Comparison of ENCODE assay signal across 10 cellular contexts in genomic region chr13:46010148-46010547, GRCh38. TPM values are rescaled to one million over a fixed set of nuclear protein-coding genes. Genes with fewer than 3 reads are reported as not detected.
DNase-seq lines count a peak whose midpoint lies in the region; ATAC-seq and TF ChIP-seq lines count a peak whose summit lies in the region.
"Had no signal": no experiment of that assay in that cellular context is flagged by ENCODE, and none has a peak within 500 bp of the region (broad histone marks: within the 10 kb centered on the region; RNA-seq: fewer than 3 reads in every experiment).

No MANE protein-coding gene starts in this region.

- no peaks in the 10 kb centered on the region for H3K9me3 ChIP-seq in mammary epithelial cell (replicated peaks; ENCODE audit: insufficient read depth, low read length)

- no peaks in the 10 kb centered on the region for H3K27me3 Mint-ChIP-seq in CD14-positive monocyte (ENCODE audit: low read depth in 3 of 3)
- H3K27me3 Mint-ChIP-seq: activated CD4-positive, alpha-beta T cell treated with anti-CD3 and anti-CD28 coated beads, Interleukin-2, amount 10 ng/mL, durations not matched to agents 24 days and 14 days had no signal

- H3K79me2 ChIP-seq in mammary epithelial cell (ENCODE audit: insufficient read depth, low read length), result no peaks in the 10 kb centered on the region
- H3K79me2 ChIP-seq in mesendoderm (ENCODE audit: control insufficient read depth, insufficient read depth, low read length), result no peaks in the 10 kb centered on the region

- H3K4me3 ChIP-seq in mammary epithelial cell (replicated peaks in 1 of 3; ENCODE audit: insufficient read depth in 1 of 3, low read depth in 2 of 3, low read length in 3 of 3), result no peak overlapping the region
- H3K4me3 ChIP-seq in mesendoderm (ENCODE audit: low read length), result no peak overlapping the region

- H3K36me3 ChIP-seq in mammary epithelial cell (ENCODE audit: insufficient read depth, low read length) (peaks cover 21% of the 10 kb centered on the region), mesendoderm (ENCODE audit: control insufficient read depth, insufficient read depth, low read length) (no peaks in the 10 kb centered on the region)

- H3K18ac ChIP-seq in mesendoderm (ENCODE audit: low read length), result no peak overlapping the region

- no peaks in the 10 kb centered on the region for H3K27me3 ChIP-seq in mammary epithelial cell (ENCODE audit: insufficient read depth, low read length)
- H3K27me3 ChIP-seq in mesendoderm (ENCODE audit: insufficient read depth, low read length, poor library complexity), result no peaks in the 10 kb centered on the region

- H2AFZ ChIP-seq in mammary epithelial cell (ENCODE audit: low read depth, low read length), result no peak overlapping the region

- no peak overlapping the region for H3K23ac ChIP-seq in mesendoderm (ENCODE audit: low read length)

- peaks cover 51 to 72% of the 10 kb centered on the region in 2 donors for H3K36me3 Mint-ChIP-seq in CD14-positive monocyte

- no peak overlapping the region for H3K27ac ChIP-seq in mammary epithelial cell (ENCODE audit: insufficient read depth, low read depth, low read length)
- H3K27ac ChIP-seq in mesendoderm (ENCODE audit: low read depth, low read length), result no peak overlapping the region

- no peak overlapping the region for H3K27ac Mint-ChIP-seq in CD14-positive monocyte
- H3K27ac Mint-ChIP-seq: activated CD4-positive, alpha-beta T cell treated with anti-CD3 and anti-CD28 coated beads, Interleukin-2, amount 10 ng/mL, durations not matched to agents 24 days and 14 days had no signal

- no peak overlapping the region for H3K4me2 ChIP-seq in mammary epithelial cell (ENCODE audit: insufficient read depth, low read depth, low read length)
- H3K4me2 ChIP-seq in mesendoderm (ENCODE audit: low read length), result no peak overlapping the region

- no peaks in the 10 kb centered on the region for H3K9me3 Mint-ChIP-seq in CD14-positive monocyte
- H3K9me3 Mint-ChIP-seq: activated CD4-positive, alpha-beta T cell treated with anti-CD3 and anti-CD28 coated beads, Interleukin-2, amount 10 ng/mL, durations not matched to agents 24 days and 14 days had no signal

- H4K20me1 ChIP-seq in mammary epithelial cell (ENCODE audit: insufficient read depth, low read length), result no peaks in the 10 kb centered on the region

- no peak overlapping the region for H2BK120ac ChIP-seq in mesendoderm (ENCODE audit: low read depth, low read length)

- no peak overlapping the region for H3K56ac ChIP-seq in mesendoderm (ENCODE audit: low read length)

- TF ChIP-seq CTCF in CD14-positive monocyte (IDR thresholded peaks at IDR 0.05) (peak; percentile 22), mammary epithelial cell (conservative IDR thresholded peaks at IDR 0.05 in 1 of 2, IDR thresholded peaks at IDR 0.05 in 1 of 2; ENCODE audit: extremely low read depth in 1 of 2, insufficient read depth in 1 of 2, low read depth in 1 of 2, low read length in 2 of 2) (peak; percentile 18 to 47)

- intact Hi-C loops in CD14-positive monocyte (cut with micrococcal nuclease) (no loop called here), mammary epithelial cell (cut with micrococcal nuclease) (loop anchor here (10.0 kb wide), 2 partner anchors 115 to 385 kb away; no protein-coding TSS in a partner anchor)

- dilution Hi-C loops in mammary epithelial cell (cut with HindIII; ENCODE audit: low sequenced_read_pairs), result no loop called here

- no peak overlapping the region for H4K8ac ChIP-seq in mesendoderm (ENCODE audit: low read depth, low read length)

- no peak overlapping the region for H2AK5ac ChIP-seq in mesendoderm (ENCODE audit: low read length)

- WGBS in mammary epithelial cell (ENCODE audit: low coverage, missing lambda C conversion rate), result 78% methylated on average over 6 of the region's 6 CpGs
- WGBS in mesendoderm (ENCODE audit: extremely low coverage, insufficient coverage, low lambda C conversion rate), result no CpG with 5 or more reads among the region's 6 CpGs

- no peak overlapping the region for H2BK15ac ChIP-seq in mesendoderm (replicated peaks; ENCODE audit: low read depth)

- in situ Hi-C loops in mammary epithelial cell (cut with MboI; ENCODE audit: low sequenced_read_pairs in 2 of 2), result no loop called here

- DNase-seq in CD14-positive monocyte (ENCODE audit: low spot score) (no peak), Kasumi-1 (lab: John Stamatoyannopoulos, UW) (peak; percentile 48 to 59), mammary epithelial cell (no peak), mesendoderm (peak; percentile 51), NCI-H187 treated with DMSO at 0.1 percent for 48 hours (lab: John Stamatoyannopoulos, UW) (no peak)
- no peak for DNase-seq in activated naive CD4-positive, alpha-beta T cell treated with Interleukin-2 at 50 U/mL for 16 hours
- DNase-seq: activated CD4-positive, alpha-beta T cell treated with anti-CD3 and anti-CD28 coated beads, Interleukin-2, amount 10 ng/mL, durations not matched to agents 24 days and 14 days; NCI-H69 had no signal

- CTCF ChIA-PET in mammary epithelial cell (lab: Charles Lee; ENCODE audit: low non-redundant PET), result interaction anchor here (0.6 to 0.9 kb wide), 2 partner anchors 279 to 307 kb away, joined by 3 read pairs; no protein-coding TSS in a partner anchor

- H2BK5ac ChIP-seq in mesendoderm (ENCODE audit: low read length), result no peak overlapping the region

- BruUV-seq in mammary epithelial cell (replicated peaks; lab: Mats Ljungman, UMichigan), result no TSS peak

- H3K79me1 ChIP-seq in mesendoderm (ENCODE audit: low read length), result no peaks in the 10 kb centered on the region

- H3K9ac ChIP-seq in mammary epithelial cell (ENCODE audit: insufficient read depth, low read length) (no peak overlapping the region), mesendoderm (ENCODE audit: low read length) (no peak overlapping the region)

- no peak overlapping the region for H3K4ac ChIP-seq in mesendoderm (ENCODE audit: low read depth, low read length)

- no peak overlapping the region for H3K4me3 Mint-ChIP-seq in CD14-positive monocyte
- H3K4me3 Mint-ChIP-seq: activated CD4-positive, alpha-beta T cell treated with anti-CD3 and anti-CD28 coated beads, Interleukin-2, amount 10 ng/mL, durations not matched to agents 24 days and 14 days had no signal

- no peak overlapping the region for H4K5ac ChIP-seq in mesendoderm (ENCODE audit: low read length)

- H3K4me1 Mint-ChIP-seq in CD14-positive monocyte, result peaks cover 11% of the 10 kb centered on the region

- H3K4me1 ChIP-seq in mammary epithelial cell (ENCODE audit: insufficient read depth, low read length) (peaks cover 4% of the 10 kb centered on the region), mesendoderm (ENCODE audit: control insufficient read depth, low read depth, low read length) (no peaks in the 10 kb centered on the region)

- no peak for ATAC-seq in GM18505 (IDR thresholded peaks at IDR 0.05; ENCODE audit: unreplicated experiment)
- ATAC-seq in GM19328 (IDR thresholded peaks at IDR 0.05; ENCODE audit: unreplicated experiment), result no peak

- TF ChIP-seq POLR2A in GM18505 (IDR thresholded peaks at IDR 0.05; ENCODE audit: borderline replicate concordance, extremely low read depth, insufficient read depth, insufficient read length), result no peak

RNA-seq across cellular contexts. Expression of gene ZC3H13, which starts 42.4 kb away (rescaled TPM):
- polyA plus RNA-seq in CD14-positive monocyte (10 to 100 TPM in 1 of 2 donors, 1 to 10 TPM in 1; 9.7 to 22.2 TPM), mammary epithelial cell (2.2 TPM)
- 10 to 100 TPM; 14.7 to 36.7 TPM for total RNA-seq in mammary epithelial cell
- polyA minus RNA-seq in mammary epithelial cell, result 12.5 TPM
- polyA plus RNA-seq in mesendoderm (2013, experiment 1 of 2), result 62.0 TPM
- 60.4 TPM for polyA plus RNA-seq in mesendoderm (2013, experiment 2 of 2)

Comparison
In these comparisons a context has a peak if more than half of its experiments do, and no peak if none do; other contexts are left out.
1. DNase-seq: peak in Kasumi-1 (2 of 2) and mesendoderm (single experiment); none in CD14-positive monocyte (single experiment), mammary epithelial cell (single experiment), activated naive CD4-positive, alpha-beta T cell treated with Interleukin-2 at 50 U/mL for 16 hours (single experiment) and NCI-H187 treated with DMSO at 0.1 percent for 48 hours (single experiment).